ENCODE assay signal across 11 cellular contexts in the genomic region with DNA sequence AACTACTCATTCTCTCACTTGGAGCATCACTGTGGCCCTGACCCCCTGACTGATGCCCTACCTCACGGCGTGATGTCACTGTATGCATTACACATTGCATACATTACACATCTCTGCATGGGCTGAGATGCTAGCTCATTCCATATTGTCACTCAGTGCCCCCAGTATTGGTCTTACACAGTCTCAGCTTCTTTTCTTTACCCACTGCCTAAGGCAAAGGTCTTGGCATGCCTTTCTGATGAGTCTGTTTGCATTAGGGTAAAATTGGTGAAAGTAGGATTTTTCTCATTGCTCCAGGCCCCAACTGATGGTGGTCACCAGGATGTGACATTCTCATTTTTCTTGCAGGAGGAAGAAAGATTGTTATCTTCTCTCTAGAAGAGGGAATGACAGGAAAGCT.
"Had no signal": no experiment of that assay in that cellular context is flagged by ENCODE, and none has a peak within 500 bp of the region (broad histone marks: within the 10 kb centered on the region; RNA-seq: fewer than 3 reads in every experiment).

No MANE protein-coding gene starts in this region.

- H3K36me3 ChIP-seq: colonic mucosa, thyroid gland had no signal

- H3K4me1 ChIP-seq: colonic mucosa, parathyroid adenoma, thyroid gland had no signal

- H3K4me3 ChIP-seq: colonic mucosa, thyroid gland had no signal

- FAIRE-seq: frontal cortex had no signal

- H3K9me3 ChIP-seq: colonic mucosa, thyroid gland had no signal

- H3K27ac Mint-ChIP-seq: activated B cell treated with CpG ODN at 0.5 μM for 24 hours; activated CD4-positive, alpha-beta T cell treated with anti-CD3 and anti-CD28 coated beads, Interleukin-2, amount 10 ng/mL, durations not matched to agents 24 days and 14 days; activated naive CD4-positive, alpha-beta T cell treated with anti-CD3 and anti-CD28 coated beads for 36 hours had no signal

- H3K9me3 Mint-ChIP-seq: activated B cell treated with CpG ODN at 0.5 μM for 24 hours had no signal

- H3K27ac ChIP-seq: colonic mucosa, parathyroid adenoma, thyroid gland had no signal

- H3K4me3 Mint-ChIP-seq: activated B cell treated with CpG ODN at 0.5 μM for 24 hours; activated CD4-positive, alpha-beta T cell treated with anti-CD3 and anti-CD28 coated beads, Interleukin-2, amount 10 ng/mL, durations not matched to agents 24 days and 14 days; activated naive CD4-positive, alpha-beta T cell treated with anti-CD3 and anti-CD28 coated beads for 36 hours had no signal

- H3K79me2 ChIP-seq: parathyroid adenoma had no signal

- DNase-seq: activated B cell treated with CpG ODN at 0.5 μM for 24 hours; activated CD4-positive, alpha-beta T cell treated with anti-CD3 and anti-CD28 coated beads, Interleukin-2, amount 10 ng/mL, durations not matched to agents 24 days and 14 days; activated CD8-positive, alpha-beta memory T cell treated with anti-CD3 and anti-CD28 coated beads for 24 hours; activated naive CD4-positive, alpha-beta T cell treated with anti-CD3 and anti-CD28 coated beads for 36 hours; caudate nucleus; colonic mucosa; midbrain; stimulated activated CD4-positive, alpha-beta T cell treated with anti-CD3 and anti-CD28 coated beads, Interleukin-15, amount 100 ng/mL, for 24 hours; thyroid gland had no signal

- H3K4me1 Mint-ChIP-seq: activated B cell treated with CpG ODN at 0.5 μM for 24 hours; activated CD4-positive, alpha-beta T cell treated with anti-CD3 and anti-CD28 coated beads, Interleukin-2, amount 10 ng/mL, durations not matched to agents 24 days and 14 days had no signal

- H3K27me3 Mint-ChIP-seq: activated B cell treated with CpG ODN at 0.5 μM for 24 hours; activated CD4-positive, alpha-beta T cell treated with anti-CD3 and anti-CD28 coated beads, Interleukin-2, amount 10 ng/mL, durations not matched to agents 24 days and 14 days had no signal

- H3K27me3 ChIP-seq: colonic mucosa, thyroid gland had no signal

- H3K9ac ChIP-seq: parathyroid adenoma had no signal

- H2AFZ ChIP-seq: parathyroid adenoma had no signal
